Comparison of ENCODE assay signal across 8 cellular contexts in genomic region chr4:26992657-26993361, GRCh38.
A peak's percentile ranks its signal among the peaks of the same experiment; 100 is the strongest.
DNase-seq lines count a peak whose midpoint lies in the region; ATAC-seq, FAIRE-seq and TF ChIP-seq lines count a peak whose summit lies in the region.

No MANE protein-coding gene starts in this region.

- H3K4me1 Mint-ChIP-seq in activated T-cell treated with anti-CD3 and anti-CD28 coated beads, Interleukin-2, amount 50 U/mL, for 4 hours (ENCODE audit: low read depth) = peaks cover 30% of the 10 kb centered on the region
- peaks cover 29% of the 10 kb centered on the region for H3K4me1 Mint-ChIP-seq in activated T-cell treated with anti-CD3 and anti-CD28 coated beads, Interleukin-2, amount 50 U/mL, for 24 hours (ENCODE audit: low read depth)

- dilution Hi-C loops in endothelial cell of umbilical vein (cut with MboI; ENCODE audit: extremely low pct_ligation_motif_present, low sequenced_read_pairs) = no loop called here

- no peak for TF ChIP-seq EP300 in esophagus muscularis mucosa (IDR thresholded peaks at IDR 0.05)

- DNase-seq in activated T-cell treated with anti-CD3 and anti-CD28 coated beads, Interleukin-2, amount 50 U/mL, for 4 hours = no peak
- no peak for DNase-seq in activated T-cell treated with anti-CD3 and anti-CD28 coated beads, Interleukin-2, amount 50 U/mL, for 24 hours
- DNase-seq in NOMO-1 treated with DMSO at 0.1 percent for 48 hours (lab: John Stamatoyannopoulos, UW; ENCODE audit: unreplicated experiment) (peak; percentile 92), endothelial cell of umbilical vein (ENCODE audit: low read depth, low spot score) (peak; percentile 12), esophagus muscularis mucosa (ENCODE audit: extremely low spot score) (no peak)
- DNase-seq in central memory CD4-positive, alpha-beta T cell = no peak

- intact Hi-C loops in endothelial cell of umbilical vein (cut with micrococcal nuclease) = no loop called here
- intact Hi-C loops in esophagus muscularis mucosa (cut with DNase I) = no loop called here

- H3K27ac ChIP-seq in endothelial cell of umbilical vein (ENCODE audit: insufficient read depth, low read depth, low read length) = no peak overlapping the region
- peak overlapping the region; percentile 15 for H3K27ac ChIP-seq in skeletal muscle tissue (ENCODE audit: low read depth, low read length)
- H3K27ac ChIP-seq in esophagus muscularis mucosa (replicated peaks in 1 of 4) = peak overlapping the region in 1 of 4 donors; percentile 38

- CTCF ChIA-PET in endothelial cell of umbilical vein (lab: Charles Lee) = interaction anchor here (0.9 to 1.6 kb wide), 4 partner anchors 13 to 132 kb away, joined by 3 to 4 read pairs (median 4); partner anchors contain the start of gene STIM2

- peak; percentile 62 to 78 for ATAC-seq in activated T-cell treated with anti-CD3 and anti-CD28 coated beads, Interleukin-2, amount 50 U/mL, for 4 hours
- peak; percentile 94 for ATAC-seq in HG02610 (IDR thresholded peaks at IDR 0.05; ENCODE audit: unreplicated experiment)

- H3K4me2 ChIP-seq in endothelial cell of umbilical vein (ENCODE audit: insufficient read depth, low read length) = no peak overlapping the region

- H3K79me2 ChIP-seq in endothelial cell of umbilical vein (ENCODE audit: control insufficient read depth, insufficient read depth, low read length) = no peaks in the 10 kb centered on the region

- TF ChIP-seq POLR2A in endothelial cell of umbilical vein (IDR thresholded peaks at IDR 0.05; ENCODE audit: low read depth, low read length) (no peak), esophagus muscularis mucosa (IDR thresholded peaks at IDR 0.05; ENCODE audit: low read depth) (no peak)

- H3K27ac Mint-ChIP-seq in activated T-cell treated with anti-CD3 and anti-CD28 coated beads, Interleukin-2, amount 50 U/mL, for 24 hours = no peak overlapping the region

- H3K9me3 Mint-ChIP-seq in activated T-cell treated with anti-CD3 and anti-CD28 coated beads, Interleukin-2, amount 50 U/mL, for 4 hours = peaks cover 4% of the 10 kb centered on the region
- H3K9me3 Mint-ChIP-seq in activated T-cell treated with anti-CD3 and anti-CD28 coated beads, Interleukin-2, amount 50 U/mL, for 24 hours = peaks cover 9% of the 10 kb centered on the region

- no peaks in the 10 kb centered on the region for H3K9me1 ChIP-seq in endothelial cell of umbilical vein (replicated peaks; ENCODE audit: control insufficient read depth, extremely low read depth, insufficient read depth, low read length)

- H3K36me3 Mint-ChIP-seq in activated T-cell treated with anti-CD3 and anti-CD28 coated beads, Interleukin-2, amount 50 U/mL, for 4 hours (ENCODE audit: insufficient read depth) = peaks cover 25% of the 10 kb centered on the region
- H3K36me3 Mint-ChIP-seq in activated T-cell treated with anti-CD3 and anti-CD28 coated beads, Interleukin-2, amount 50 U/mL, for 24 hours (ENCODE audit: low read depth) = peaks cover 44% of the 10 kb centered on the region

- no peak overlapping the region for H2AFZ ChIP-seq in endothelial cell of umbilical vein (ENCODE audit: low read depth, low read length)

- no peak for FAIRE-seq in endothelial cell of umbilical vein (lab: Jason Lieb, UNC)

- POLR2A ChIA-PET in endothelial cell of umbilical vein (lab: Charles Lee) = no interaction called here

- no peak overlapping the region for H3K4me3 ChIP-seq in endothelial cell of umbilical vein (replicated peaks in 1 of 3; ENCODE audit: insufficient read depth in 1 of 3, low read depth in 1 of 3, low read length in 3 of 3)
- no peak overlapping the region for H3K4me3 ChIP-seq in skeletal muscle tissue (ENCODE audit: low read length in 3 of 3)
- H3K4me3 ChIP-seq in esophagus muscularis mucosa = no peak overlapping the region

- no peak overlapping the region for H3K4me3 Mint-ChIP-seq in activated T-cell treated with anti-CD3 and anti-CD28 coated beads, Interleukin-2, amount 50 U/mL, for 4 hours
- no peak overlapping the region for H3K4me3 Mint-ChIP-seq in activated T-cell treated with anti-CD3 and anti-CD28 coated beads, Interleukin-2, amount 50 U/mL, for 24 hours

- H3K9ac ChIP-seq in endothelial cell of umbilical vein (replicated peaks; ENCODE audit: extremely low read depth, insufficient read depth, low read length) (no peak overlapping the region), skeletal muscle tissue (ENCODE audit: low read depth in 1 of 3, low read length in 3 of 3) (no peak overlapping the region)

- no peaks in the 10 kb centered on the region for H3K27me3 Mint-ChIP-seq in activated T-cell treated with anti-CD3 and anti-CD28 coated beads, Interleukin-2, amount 50 U/mL, for 4 hours (ENCODE audit: low read depth)
- H3K27me3 Mint-ChIP-seq in activated T-cell treated with anti-CD3 and anti-CD28 coated beads, Interleukin-2, amount 50 U/mL, for 24 hours = no peaks in the 10 kb centered on the region

- BruUV-seq in endothelial cell of umbilical vein (replicated peaks; lab: Mats Ljungman, UMichigan) = no TSS peak

- H4K20me1 ChIP-seq in endothelial cell of umbilical vein (replicated peaks; ENCODE audit: control insufficient read depth, extremely low read depth, insufficient read depth, low read length) = no peaks in the 10 kb centered on the region

- H3K9me3 ChIP-seq in endothelial cell of umbilical vein (replicated peaks; ENCODE audit: control insufficient read depth, insufficient read depth, low read length) (no peaks in the 10 kb centered on the region), skeletal muscle tissue (ENCODE audit: control insufficient read depth in 3 of 3, low read length in 3 of 3) (no peaks in the 10 kb centered on the region), esophagus muscularis mucosa (no peaks in the 10 kb centered on the region)

- 54% methylated on average over 3 of the region's 3 CpGs for WGBS in esophagus muscularis mucosa

- TF ChIP-seq CTCF in endothelial cell of umbilical vein (IDR thresholded peaks at IDR 0.05; ENCODE audit: extremely low read depth in 1 of 2, insufficient read depth in 1 of 2, low read depth in 1 of 2, low read length in 2 of 2) (no peak), esophagus muscularis mucosa (IDR thresholded peaks at IDR 0.05) (no peak)

- H3K36me3 ChIP-seq in endothelial cell of umbilical vein (ENCODE audit: control insufficient read depth in 2 of 2, extremely low read depth in 1 of 2, insufficient read depth in 2 of 2, low read length in 2 of 2) = no peaks in the 10 kb centered on the region
- H3K36me3 ChIP-seq in skeletal muscle tissue (ENCODE audit: control insufficient read depth in 3 of 3, insufficient read depth in 3 of 3, low read length in 3 of 3) = no peaks in the 10 kb centered on the region
- H3K36me3 ChIP-seq in esophagus muscularis mucosa = no peaks in the 10 kb centered on the region

- H3K4me1 ChIP-seq in endothelial cell of umbilical vein (ENCODE audit: control insufficient read depth, extremely low read depth, insufficient read depth, low read length) (no peaks in the 10 kb centered on the region), skeletal muscle tissue (ENCODE audit: control insufficient read depth in 3 of 3, insufficient read depth in 3 of 3, low read length in 3 of 3) (peaks cover 0 to 9% (median 0%) of the 10 kb centered on the region in 3 donors), esophagus muscularis mucosa (peaks cover 16 to 27% (median 23%) of the 10 kb centered on the region in 4 donors)

- no peaks in the 10 kb centered on the region for H3K27me3 ChIP-seq in endothelial cell of umbilical vein (ENCODE audit: control insufficient read depth in 2 of 2, insufficient read depth in 2 of 2, low read length in 2 of 2)
- no peaks in the 10 kb centered on the region for H3K27me3 ChIP-seq in skeletal muscle tissue (ENCODE audit: control insufficient read depth in 3 of 3, insufficient read depth in 3 of 3, low read length in 3 of 3)
- no peaks in the 10 kb centered on the region for H3K27me3 ChIP-seq in esophagus muscularis mucosa

TF ChIP-seq in endothelial cell of umbilical vein, 7 proteins besides CTCF, POLR2A, EP300 and RAD21:
- no peak for TF ChIP-seq JUN (IDR thresholded peaks at IDR 0.05; ENCODE audit: borderline replicate concordance, insufficient read depth, insufficient read length, low read depth)
- TF ChIP-seq, protein P1, sequence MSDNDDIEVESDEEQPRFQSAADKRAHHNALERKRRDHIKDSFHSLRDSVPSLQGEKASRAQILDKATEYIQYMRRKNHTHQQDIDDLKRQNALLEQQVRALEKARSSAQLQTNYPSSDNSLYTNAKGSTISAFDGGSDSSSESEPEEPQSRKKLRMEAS (IDR thresholded peaks at IDR 0.05; ENCODE audit: insufficient read depth, insufficient read length) = no peak
- no peak for TF ChIP-seq GATA2 (IDR thresholded peaks at IDR 0.05; ENCODE audit: insufficient read depth, insufficient read length, low read depth, low read length)
- TF ChIP-seq EZH2 (IDR thresholded peaks at IDR 0.05; ENCODE audit: borderline replicate concordance, low read depth, low read length, severe bottlenecking) = no peak
- no peak for TF ChIP-seq FOS (IDR thresholded peaks at IDR 0.05; ENCODE audit: borderline replicate concordance, insufficient read depth, low read length)
- TF ChIP-seq MYC (IDR thresholded peaks at IDR 0.05; ENCODE audit: low read depth, low read length) = no peak
- no peak for TF ChIP-seq POLR2AphosphoS5 (IDR thresholded peaks at IDR 0.05; ENCODE audit: insufficient read depth, low read depth, low read length)

Comparison
In these comparisons a context has a peak if more than half of its experiments do, and no peak if none do; other contexts are left out.
1. DNase-seq: peak in NOMO-1 treated with DMSO at 0.1 percent for 48 hours (single experiment) and endothelial cell of umbilical vein (single experiment); none in activated T-cell treated with anti-CD3 and anti-CD28 coated beads, Interleukin-2, amount 50 U/mL, for 4 hours (single experiment), activated T-cell treated with anti-CD3 and anti-CD28 coated beads, Interleukin-2, amount 50 U/mL, for 24 hours (single experiment), esophagus muscularis mucosa (single experiment) and central memory CD4-positive, alpha-beta T cell (single experiment).